26 cellular contexts compared by ENCODE assay signal in genomic region chr7:16242920-16243319, GRCh38.
"Had no signal": no experiment of that assay in that cellular context is flagged by ENCODE, and none has a peak within 500 bp of the region (broad histone marks: within the 10 kb centered on the region; RNA-seq: fewer than 3 reads in every experiment).

No MANE protein-coding gene starts in this region.

- H3K4me1 ChIP-seq: pancreas, psoas muscle, right lobe of liver, sigmoid colon, stomach, thyroid gland, tibial nerve, upper lobe of left lung had no signal

- H3K36me3 Mint-ChIP-seq: natural killer cell treated with Interleukin-12 subunit alpha and Interleukin-12 subunit beta and Interleukin-15 and Interleukin-18, amount 100 ng/mL, for 72 hours; stimulated activated effector memory CD8-positive, alpha-beta T cell treated with anti-CD3 and anti-CD28 coated beads, Interleukin-12 subunit alpha, Interleukin-12 subunit beta, amount 100 ng/mL, for 72 hours; stimulated activated naive B cell treated with anti-CD40 and anti-IgM and Interleukin-4, amounts not matched to agents 10 μg/mL and 1 μg/mL and 100 μg/mL, for 72 hours had no signal

- H3K36me3 ChIP-seq: neutrophil, right lobe of liver, sigmoid colon, stomach, thoracic aorta, thyroid gland, upper lobe of left lung had no signal

- H3K27me3 ChIP-seq: neutrophil, pancreas, right lobe of liver, sigmoid colon, stomach, thyroid gland, tibial nerve, upper lobe of left lung had no signal

- H3K4me3 ChIP-seq: pancreas, psoas muscle, right lobe of liver, sigmoid colon, stomach, thoracic aorta, thyroid gland, tibial nerve, upper lobe of left lung had no signal

- H3K4me1 Mint-ChIP-seq: naive thymus-derived CD8-positive, alpha-beta T cell; nephron progenitor cell; stimulated activated effector memory CD8-positive, alpha-beta T cell treated with anti-CD3 and anti-CD28 coated beads, Interleukin-12 subunit alpha, Interleukin-12 subunit beta, amount 100 ng/mL, for 72 hours; stimulated activated naive B cell treated with anti-CD40 and anti-IgM and Interleukin-4, amounts not matched to agents 10 μg/mL and 1 μg/mL and 100 μg/mL, for 72 hours had no signal

- H3K9me3 ChIP-seq: neutrophil, pancreas, psoas muscle, right lobe of liver, sigmoid colon, stomach, thoracic aorta, thyroid gland, tibial nerve, upper lobe of left lung had no signal

- H3K4me3 Mint-ChIP-seq: naive thymus-derived CD8-positive, alpha-beta T cell; natural killer cell treated with Interleukin-12 subunit alpha and Interleukin-12 subunit beta and Interleukin-15 and Interleukin-18, amount 100 ng/mL, for 72 hours; nephron progenitor cell; neural crest cell; stimulated activated effector memory CD8-positive, alpha-beta T cell treated with anti-CD3 and anti-CD28 coated beads, Interleukin-12 subunit alpha, Interleukin-12 subunit beta, amount 100 ng/mL, for 72 hours; stimulated activated naive B cell treated with anti-CD40 and anti-IgM and Interleukin-4, amounts not matched to agents 10 μg/mL and 1 μg/mL and 100 μg/mL, for 72 hours; stimulated activated naive CD8-positive, alpha-beta T cell treated with anti-CD3 and anti-CD28 coated beads, Interleukin-15, Interleukin-2, amounts not matched to agents 100 ng/mL and 50 ng/mL, for 24 hours had no signal

- ATAC-seq: naive thymus-derived CD8-positive, alpha-beta T cell; natural killer cell treated with Interleukin-12 subunit alpha and Interleukin-12 subunit beta and Interleukin-15 and Interleukin-18, amount 100 ng/mL, for 72 hours; pancreas; psoas muscle; right cardiac atrium; right lobe of liver; stimulated activated effector memory CD8-positive, alpha-beta T cell treated with anti-CD3 and anti-CD28 coated beads, Interleukin-12 subunit alpha, Interleukin-12 subunit beta, amount 100 ng/mL, for 72 hours; stimulated activated naive B cell treated with anti-CD40 and anti-IgM and Interleukin-4, amounts not matched to agents 10 μg/mL and 1 μg/mL and 100 μg/mL, for 72 hours had no signal

- DNase-seq: naive thymus-derived CD8-positive, alpha-beta T cell; nephron progenitor cell; nucleus accumbens; pancreas; psoas muscle; right cardiac atrium; right lobe of liver; sigmoid colon; small intestine; stimulated activated CD4-positive, alpha-beta T cell treated with anti-CD3 and anti-CD28 coated beads, Interleukin-15, amount 100 ng/mL, for 24 hours; stimulated activated CD4-positive, alpha-beta T cell treated with anti-CD3 and anti-CD28 coated beads, Interleukin-2, amount 100 ng/mL, for 24 hours; stimulated activated CD4-positive, alpha-beta T cell treated with anti-CD3 and anti-CD28 coated beads, Interleukin-2, amount 100 ng/mL, for 48 hours; stimulated activated CD4-positive, alpha-beta T cell treated with anti-CD3 and anti-CD28 coated beads, Interleukin-4, amount 100 ng/mL, for 24 hours; stimulated activated naive B cell treated with anti-CD40 and anti-IgM and Interleukin-4, amounts not matched to agents 10 μg/mL and 1 μg/mL and 100 μg/mL, for 72 hours; stimulated activated naive CD4-positive, alpha-beta T cell treated with Interleukin-2 at 50 U/mL for 16 hours; stomach; thyroid gland; trophoblast cell; upper lobe of left lung had no signal

- H3K9me3 Mint-ChIP-seq: natural killer cell treated with Interleukin-12 subunit alpha and Interleukin-12 subunit beta and Interleukin-15 and Interleukin-18, amount 100 ng/mL, for 72 hours; nephron progenitor cell; stimulated activated effector memory CD8-positive, alpha-beta T cell treated with anti-CD3 and anti-CD28 coated beads, Interleukin-12 subunit alpha, Interleukin-12 subunit beta, amount 100 ng/mL, for 72 hours; stimulated activated naive B cell treated with anti-CD40 and anti-IgM and Interleukin-4, amounts not matched to agents 10 μg/mL and 1 μg/mL and 100 μg/mL, for 72 hours had no signal

- H3K27ac Mint-ChIP-seq: naive thymus-derived CD8-positive, alpha-beta T cell; natural killer cell treated with Interleukin-12 subunit alpha and Interleukin-12 subunit beta and Interleukin-15 and Interleukin-18, amount 100 ng/mL, for 72 hours; nephron progenitor cell; stimulated activated effector memory CD8-positive, alpha-beta T cell treated with anti-CD3 and anti-CD28 coated beads, Interleukin-12 subunit alpha, Interleukin-12 subunit beta, amount 100 ng/mL, for 72 hours; stimulated activated naive B cell treated with anti-CD40 and anti-IgM and Interleukin-4, amounts not matched to agents 10 μg/mL and 1 μg/mL and 100 μg/mL, for 72 hours; stimulated activated naive CD8-positive, alpha-beta T cell treated with anti-CD3 and anti-CD28 coated beads, Interleukin-15, Interleukin-2, amounts not matched to agents 100 ng/mL and 50 ng/mL, for 24 hours had no signal

- H3K27me3 Mint-ChIP-seq: naive thymus-derived CD8-positive, alpha-beta T cell; natural killer cell treated with Interleukin-12 subunit alpha and Interleukin-12 subunit beta and Interleukin-15 and Interleukin-18, amount 100 ng/mL, for 72 hours; stimulated activated naive B cell treated with anti-CD40 and anti-IgM and Interleukin-4, amounts not matched to agents 10 μg/mL and 1 μg/mL and 100 μg/mL, for 72 hours; stimulated activated naive CD8-positive, alpha-beta T cell treated with anti-CD3 and anti-CD28 coated beads, Interleukin-15, Interleukin-2, amounts not matched to agents 100 ng/mL and 50 ng/mL, for 24 hours had no signal

- H3K27ac ChIP-seq: neutrophil, pancreas, psoas muscle, right lobe of liver, sigmoid colon, stomach, thoracic aorta, thyroid gland, tibial nerve, upper lobe of left lung had no signal
